1 cellular context compared by ENCODE assay signal in the genomic region with DNA sequence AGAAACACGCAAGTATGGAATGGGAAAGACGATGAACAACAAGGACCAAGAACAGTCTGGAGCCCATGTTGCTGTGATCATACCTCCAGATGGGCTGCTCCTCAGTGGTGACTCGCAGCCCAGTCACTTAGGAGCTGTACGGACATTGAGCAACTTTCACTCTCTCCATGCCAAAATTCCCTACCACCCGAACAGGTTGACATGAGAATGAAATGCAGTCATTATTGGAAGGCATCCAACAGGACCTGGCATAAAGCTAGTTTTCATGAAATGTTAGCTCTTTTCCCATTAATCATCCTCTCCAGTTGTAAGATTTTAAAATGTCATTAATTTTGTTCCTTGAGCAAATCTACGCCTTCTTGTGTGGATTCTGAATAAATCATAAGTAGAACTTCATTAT.
TF ChIP-seq lines count a peak whose summit lies in the region.

No MANE protein-coding gene starts in this region.

TF ChIP-seq in HCT116, 20 proteins besides CTCF, POLR2A, EP300 and RAD21 (continued from another document):
- TF ChIP-seq REST (IDR thresholded peaks at IDR 0.05; ENCODE audit: low read depth), result no peak
